In the genomic region with DNA sequence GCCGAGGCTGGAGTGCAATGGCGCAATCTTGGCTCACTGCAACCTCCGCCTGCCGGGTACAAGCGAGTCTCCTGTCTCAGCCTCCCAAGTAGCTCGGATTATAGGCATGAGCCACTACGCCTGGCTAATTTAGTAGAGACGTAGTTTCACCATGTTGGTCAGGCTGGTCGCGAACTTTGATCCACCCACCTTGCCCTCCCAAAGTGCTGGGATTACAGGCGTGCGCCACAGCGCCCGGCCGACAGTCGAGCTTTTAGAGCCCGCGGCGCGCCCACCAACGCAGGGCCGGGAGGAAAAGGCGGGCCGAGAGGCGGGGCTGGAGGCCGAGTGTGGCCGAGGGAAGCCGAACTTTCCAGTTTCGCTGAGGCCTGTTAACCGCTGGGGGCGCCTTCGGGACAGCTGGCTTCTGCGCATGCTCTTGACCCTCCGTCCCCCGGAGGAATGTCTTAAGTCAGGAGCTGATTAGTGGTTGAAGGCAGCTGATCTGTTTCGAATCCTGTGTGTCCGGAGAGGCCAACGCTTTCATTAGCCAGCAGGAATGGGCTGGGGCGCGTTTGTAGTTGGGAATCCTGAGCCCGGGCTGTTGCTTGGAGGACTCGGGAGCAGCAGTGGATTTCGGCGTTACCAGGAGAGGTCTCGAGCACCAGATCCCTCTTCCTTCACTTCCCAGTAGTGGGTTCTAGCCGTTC, we compare ENCODE assay signal across 8 cellular contexts. TPM values are rescaled to one million over a fixed set of nuclear protein-coding genes. Genes with fewer than 3 reads are reported as not detected.
DNase-seq lines count a peak whose midpoint lies in the region; ATAC-seq and TF ChIP-seq lines count a peak whose summit lies in the region.

No MANE protein-coding gene starts in this region.

- H3K9ac ChIP-seq in HUES48 (ENCODE audit: low read depth, low read length), result peak overlapping the region; percentile 57
- H3K9ac ChIP-seq in endodermal cell (ENCODE audit: extremely low read depth, low read length, poor library complexity, severe bottlenecking), result peak overlapping the region; percentile 92
- H3K9ac ChIP-seq in mesendoderm (ENCODE audit: low read length), result peak overlapping the region; percentile 82

- peak overlapping the region; percentile 65 for H3K4ac ChIP-seq in mesendoderm (ENCODE audit: low read depth, low read length)

- no peak overlapping the region for H2BK15ac ChIP-seq in mesendoderm (replicated peaks; ENCODE audit: low read depth)

- peak overlapping the region; percentile 96 for H3K27ac ChIP-seq in HUES48 (ENCODE audit: low read depth, low read length)
- peak overlapping the region; percentile 87 for H3K27ac ChIP-seq in endodermal cell (ENCODE audit: low read depth, low read length)
- peak overlapping the region; percentile 95 for H3K27ac ChIP-seq in mesendoderm (ENCODE audit: low read depth, low read length)

- H3K4me3 ChIP-seq in HUES48 (ENCODE audit: low read depth, low read length) (peak overlapping the region; percentile 62), endodermal cell (ENCODE audit: low read length) (peak overlapping the region; percentile 81), mesendoderm (ENCODE audit: low read length) (peak overlapping the region; percentile 22)

- peak overlapping the region; percentile 97 for H3K27ac Mint-ChIP-seq in endodermal cell

- in situ Hi-C loops in Caki2 (cut with HindIII; ENCODE audit: low pct_unique_long_range_greater_than_20kb, low sequenced_read_pairs), result no loop called here

- peak overlapping the region; percentile 76 for H3K4me2 ChIP-seq in mesendoderm (ENCODE audit: low read length)

- H3K4me1 Mint-ChIP-seq in endodermal cell, result peaks cover 16% of the 10 kb centered on the region

- peak overlapping the region; percentile 64 for H3K4me3 Mint-ChIP-seq in endodermal cell

- no peak overlapping the region for H4K8ac ChIP-seq in mesendoderm (ENCODE audit: low read depth, low read length)

- TF ChIP-seq CTCF in endodermal cell (conservative IDR thresholded peaks at IDR 0.05), result peak; percentile 93

- H3K27me3 ChIP-seq in HUES48 (ENCODE audit: control insufficient read depth, insufficient read depth, low read length) (no peaks in the 10 kb centered on the region), endodermal cell (ENCODE audit: control insufficient read depth, insufficient read depth, low read length, poor library complexity, severe bottlenecking) (no peaks in the 10 kb centered on the region), mesendoderm (ENCODE audit: insufficient read depth, low read length, poor library complexity) (no peaks in the 10 kb centered on the region)

- DNase-seq in Caki2 (ENCODE audit: low read depth), result peak; percentile 97
- peak; percentile 95 for DNase-seq in NOMO-1 treated with dmso at 0.1 percent for 144 hours (lab: John Stamatoyannopoulos, UW; ENCODE audit: unreplicated experiment)
- DNase-seq in activated CD8-positive, alpha-beta memory T cell treated with anti-CD3 and anti-CD28 coated beads, Interleukin-2, amount 50 U/mL, for 1 hour (ENCODE audit: extremely low read depth), result peak; percentile 82
- DNase-seq in endodermal cell, result peak; percentile 99
- DNase-seq in mesendoderm, result peak; percentile 99
- peak; percentile 81 for DNase-seq in stimulated activated CD8-positive, alpha-beta memory T cell treated with anti-CD3 and anti-CD28 coated beads, Interleukin-12 subunit alpha, Interleukin-12 subunit beta, amount 100 ng/mL, for 4 hours (ENCODE audit: low read depth)

- WGBS in endodermal cell (ENCODE audit: insufficient coverage in 1 of 2, insufficient read length in 1 of 2), 2 experiments, result 18 to 49% methylated on average over 12 to 46 of the region's 46 CpGs
- no CpG with 5 or more reads among the region's 46 CpGs for WGBS in mesendoderm (ENCODE audit: extremely low coverage, insufficient coverage, low lambda C conversion rate)

- peaks cover 7% of the 10 kb centered on the region for H3K36me3 Mint-ChIP-seq in endodermal cell (ENCODE audit: low read depth)

- ATAC-seq in GM21367 (IDR thresholded peaks at IDR 0.05; ENCODE audit: unreplicated experiment), result peak; percentile 69

- H3K79me1 ChIP-seq in mesendoderm (ENCODE audit: low read length), result no peaks in the 10 kb centered on the region

- no peaks in the 10 kb centered on the region for H3K79me2 ChIP-seq in mesendoderm (ENCODE audit: control insufficient read depth, insufficient read depth, low read length)

- peaks cover 1% of the 10 kb centered on the region; the same call in 1 of the 2 replicates for H3K36me3 ChIP-seq in HUES48 (ENCODE audit: control insufficient read depth, insufficient read depth, low read length)
- H3K36me3 ChIP-seq in endodermal cell (ENCODE audit: control insufficient read depth, insufficient read depth, low read length), result no peaks in the 10 kb centered on the region
- no peaks in the 10 kb centered on the region for H3K36me3 ChIP-seq in mesendoderm (ENCODE audit: control insufficient read depth, insufficient read depth, low read length)

- peak overlapping the region; percentile 86 for H3K18ac ChIP-seq in mesendoderm (ENCODE audit: low read length)

- peak overlapping the region; percentile 28 for H2BK5ac ChIP-seq in mesendoderm (ENCODE audit: low read length)

- H3K27me3 Mint-ChIP-seq in endodermal cell (ENCODE audit: insufficient read depth), result peaks cover 4% of the 10 kb centered on the region

- H2AK5ac ChIP-seq in mesendoderm (ENCODE audit: low read length), result no peak overlapping the region

- H4K5ac ChIP-seq in mesendoderm (ENCODE audit: low read length), result no peak overlapping the region

- peaks cover 7% of the 10 kb centered on the region for H3K4me1 ChIP-seq in HUES48 (ENCODE audit: control insufficient read depth, insufficient read depth, low read length)
- H3K4me1 ChIP-seq in endodermal cell (ENCODE audit: control insufficient read depth, insufficient read depth, low read length), result peaks cover 14% of the 10 kb centered on the region
- no peaks in the 10 kb centered on the region for H3K4me1 ChIP-seq in mesendoderm (ENCODE audit: control insufficient read depth, low read depth, low read length)

- peak overlapping the region; percentile 95 for H3K56ac ChIP-seq in mesendoderm (ENCODE audit: low read length)

- H3K9me3 Mint-ChIP-seq in endodermal cell, result no peaks in the 10 kb centered on the region

- H3K9me3 ChIP-seq in HUES48 (ENCODE audit: control insufficient read depth, insufficient read depth, low read length) (no peaks in the 10 kb centered on the region), endodermal cell (ENCODE audit: control insufficient read depth, low read length) (no peaks in the 10 kb centered on the region)

- H2BK120ac ChIP-seq in mesendoderm (ENCODE audit: low read depth, low read length), result no peak overlapping the region

- H3K23ac ChIP-seq in mesendoderm (ENCODE audit: low read length), result no peak overlapping the region

RNA-seq across cellular contexts. Expression of a gene that starts 10.0 kb away (rescaled TPM):
- 41.6 and 70.1 TPM in 2 replicates for total RNA-seq in Caki2 (2014; rRNA removed; shearing (Covaris generic); ENCODE audit: low replicate concordance)
- 1,000 to 10,000 TPM; 1,560 to 1,563 TPM for total RNA-seq in endodermal cell
- polyA plus RNA-seq in endodermal cell (2013, experiment 1 of 2), result 2,242 TPM
- polyA plus RNA-seq in endodermal cell (2013, experiment 2 of 2), result 2,014 TPM
- polyA plus RNA-seq in mesendoderm (2013, experiment 1 of 2), result 3,171 TPM
- polyA plus RNA-seq in mesendoderm (2013, experiment 2 of 2), result 3,051 TPM

RNA-seq across cellular contexts. Expression of a gene that starts 48.5 kb away (rescaled TPM):
- 20.6 and 25.1 TPM in 2 replicates for total RNA-seq in Caki2 (2014; rRNA removed; shearing (Covaris generic); ENCODE audit: low replicate concordance)
- 10 to 100 TPM; 53.4 to 82.6 TPM for total RNA-seq in endodermal cell
- polyA plus RNA-seq in endodermal cell (2013, experiment 1 of 2), result 58.7 TPM
- 62.1 TPM for polyA plus RNA-seq in endodermal cell (2013, experiment 2 of 2)
- polyA plus RNA-seq in mesendoderm (2013, experiment 1 of 2), result 55.5 TPM
- polyA plus RNA-seq in mesendoderm (2013, experiment 2 of 2), result 58.0 TPM

Comparison
In these comparisons a context has a peak if more than half of its experiments do, and no peak if none do; other contexts are left out.
1. Peak in every context shown above with its lines: DNase-seq, ATAC-seq, H3K4me3 ChIP-seq and H3K27ac ChIP-seq.
2. H3K4me3 ChIP-seq: peak in every context shown above with its lines; median percentile 81 in endodermal cell; 62 in HUES48; 22 in mesendoderm.
3. RNA of a gene that starts 10.0 kb away (total RNA-seq): 1,560 to 1,563 TPM in endodermal cell; 41.6 to 70.1 TPM in Caki2; every median in the first group is over 10 times any median in the second.